ENCODE assay signal across 1 cellular context in the genomic region with DNA sequence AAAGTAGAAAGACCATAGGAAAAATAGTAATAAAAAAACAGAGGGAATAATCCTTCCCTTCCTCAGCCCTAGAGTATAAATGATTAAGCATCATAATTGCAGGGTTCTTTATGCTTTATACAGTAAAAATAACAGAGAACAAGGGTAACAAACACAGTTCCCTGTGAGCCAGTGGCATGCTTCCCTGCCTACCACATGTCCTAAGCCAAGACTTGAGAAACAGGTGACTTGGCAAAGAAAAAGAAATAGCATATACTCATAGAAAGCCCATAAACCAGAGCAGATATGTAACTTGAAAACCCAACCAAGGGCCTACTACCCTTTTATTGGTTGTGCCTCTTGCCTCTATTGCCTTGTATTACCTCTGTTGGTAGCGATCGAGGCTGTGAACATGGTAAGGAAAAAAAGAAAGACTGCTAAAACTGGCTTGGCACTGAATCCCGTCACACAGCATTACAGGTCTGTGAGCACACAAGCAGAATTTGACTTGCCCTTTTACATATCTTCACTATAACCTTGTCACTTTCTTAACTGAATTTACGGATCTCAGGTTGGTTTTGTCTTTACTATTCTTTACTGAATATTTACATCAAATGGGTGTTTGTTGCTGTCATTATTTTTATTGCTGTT.
TF ChIP-seq lines count a peak whose summit lies in the region.

No MANE protein-coding gene starts in this region.

TF ChIP-seq in H1, 55 proteins besides CTCF, POLR2A, EP300 and RAD21:
- TF ChIP-seq NANOG (IDR thresholded peaks at IDR 0.05; ENCODE audit: insufficient read depth, low read depth, low read length, poor library complexity, severe bottlenecking): no peak
